13 cellular contexts compared by ENCODE assay signal in genomic region chr3:99626415-99626788, GRCh38. TPM values are rescaled to one million over a fixed set of nuclear protein-coding genes. Genes with fewer than 3 reads are reported as not detected.
A peak's percentile ranks its signal among the peaks of the same experiment; 100 is the strongest.
DNase-seq lines count a peak whose midpoint lies in the region; ATAC-seq and TF ChIP-seq lines count a peak whose summit lies in the region.
"Had no signal": no experiment of that assay in that cellular context is flagged by ENCODE, and none has a peak within 500 bp of the region (broad histone marks: within the 10 kb centered on the region; RNA-seq: fewer than 3 reads in every experiment).

No MANE protein-coding gene starts in this region.

- H3K4me3 Mint-ChIP-seq in activated CD8-positive, alpha-beta T cell treated with anti-CD3 and anti-CD28 coated beads for 36 hours, result no peak overlapping the region
- H3K4me3 Mint-ChIP-seq in type B pancreatic cell, result no peak overlapping the region

- CTCF ChIA-PET in activated CD8-positive, alpha-beta T cell treated with anti-CD3 and anti-CD28 coated beads for 36 hours (lab: Charles Lee), result no interaction called here

- no peak overlapping the region for H3K4me3 ChIP-seq in gastroesophageal sphincter
- H3K4me3 ChIP-seq: right atrium auricular region had no signal

- no peak for TF ChIP-seq CTCF in gastroesophageal sphincter (IDR thresholded peaks at IDR 0.05)
- TF ChIP-seq CTCF in activated CD8-positive, alpha-beta T cell treated with anti-CD3 and anti-CD28 coated beads for 36 hours (IDR thresholded peaks at IDR 0.05), result no peak
- no peak for TF ChIP-seq CTCF in type B pancreatic cell (conservative IDR thresholded peaks at IDR 0.05)

- no peaks in the 10 kb centered on the region for H3K27me3 Mint-ChIP-seq in activated CD8-positive, alpha-beta T cell treated with anti-CD3 and anti-CD28 coated beads for 36 hours
- peaks cover 6% of the 10 kb centered on the region for H3K27me3 Mint-ChIP-seq in type B pancreatic cell

- intact Hi-C loops in activated CD8-positive, alpha-beta T cell treated with anti-CD3 and anti-CD28 coated beads for 36 hours (cut with micrococcal nuclease), result no loop called here

- H3K9me3 Mint-ChIP-seq in activated CD8-positive, alpha-beta T cell treated with anti-CD3 and anti-CD28 coated beads for 36 hours, result no peaks in the 10 kb centered on the region
- no peaks in the 10 kb centered on the region for H3K9me3 Mint-ChIP-seq in type B pancreatic cell

- H3K27me3 ChIP-seq in gastroesophageal sphincter, result no peaks in the 10 kb centered on the region
- H3K27me3 ChIP-seq: right atrium auricular region had no signal

- ATAC-seq in GM18517 (IDR thresholded peaks at IDR 0.05; ENCODE audit: unreplicated experiment) (peak; percentile 70), GM19467 (IDR thresholded peaks at IDR 0.05; ENCODE audit: unreplicated experiment) (peak; percentile 49), HG02973 (IDR thresholded peaks at IDR 0.05; ENCODE audit: unreplicated experiment) (peak; percentile 57), gastroesophageal sphincter (no peak)
- no peak for ATAC-seq in activated CD8-positive, alpha-beta T cell treated with anti-CD3 and anti-CD28 coated beads for 36 hours

- POLR2A ChIA-PET in activated CD8-positive, alpha-beta T cell treated with anti-CD3 and anti-CD28 coated beads for 36 hours (lab: Charles Lee), result no interaction called here

- no peaks in the 10 kb centered on the region for H3K36me3 ChIP-seq in gastroesophageal sphincter
- H3K36me3 ChIP-seq: right atrium auricular region, WERI-Rb-1 had no signal

- TF ChIP-seq EP300 in gastroesophageal sphincter (IDR thresholded peaks at IDR 0.05), result no peak

- no peaks in the 10 kb centered on the region for H3K36me3 Mint-ChIP-seq in activated CD8-positive, alpha-beta T cell treated with anti-CD3 and anti-CD28 coated beads for 36 hours (ENCODE audit: low read depth)
- H3K36me3 Mint-ChIP-seq in type B pancreatic cell, result no peaks in the 10 kb centered on the region

- peaks cover 4% of the 10 kb centered on the region for H3K4me1 Mint-ChIP-seq in activated CD8-positive, alpha-beta T cell treated with anti-CD3 and anti-CD28 coated beads for 36 hours (ENCODE audit: low read depth)
- H3K4me1 Mint-ChIP-seq in type B pancreatic cell (ENCODE audit: unreplicated experiment), result no peaks in the 10 kb centered on the region

- DNase-seq in MV-4-11 (lab: John Stamatoyannopoulos, UW) (peak; percentile 68), NCI-H446 (lab: John Stamatoyannopoulos, UW) (no peak), type B pancreatic cell (ENCODE audit: extremely low spot score, unreplicated experiment) (no peak)
- no peak for DNase-seq in activated CD8-positive, alpha-beta T cell treated with anti-CD3 and anti-CD28 coated beads for 36 hours
- DNase-seq: amygdala, GDM1, SIG-M5, WERI-Rb-1 had no signal

- H3K27ac ChIP-seq in gastroesophageal sphincter, result no peak overlapping the region
- H3K27ac ChIP-seq: right atrium auricular region, WERI-Rb-1 had no signal

- no peaks in the 10 kb centered on the region for H3K4me1 ChIP-seq in gastroesophageal sphincter
- H3K4me1 ChIP-seq: right atrium auricular region had no signal

- no peaks in the 10 kb centered on the region for H3K9me3 ChIP-seq in gastroesophageal sphincter
- H3K9me3 ChIP-seq: right atrium auricular region had no signal

- WGBS in gastroesophageal sphincter (ENCODE audit: low coverage in 1 of 2), 2 donors, result 56 to 62% methylated on average over 2 of the region's 2 CpGs

- no peak overlapping the region for H3K27ac Mint-ChIP-seq in activated CD8-positive, alpha-beta T cell treated with anti-CD3 and anti-CD28 coated beads for 36 hours
- no peak overlapping the region for H3K27ac Mint-ChIP-seq in type B pancreatic cell

- no peak for TF ChIP-seq POLR2A in gastroesophageal sphincter (IDR thresholded peaks at IDR 0.05)

RNA-seq across cellular contexts. Expression of gene COL8A1, which starts 12.0 kb away (rescaled TPM):
- total RNA-seq in gastroesophageal sphincter, result 100 to 1,000 TPM in 2 of 4 donors, 10 to 100 TPM in 2; 20.3 to 136 (median 80.1) TPM
- not detected for total RNA-seq in activated CD8-positive, alpha-beta T cell treated with anti-CD3 and anti-CD28 coated beads for 36 hours
- total RNA-seq in type B pancreatic cell (ENCODE audit: low replicate concordance), result 0.86 and 2.6 TPM in 2 replicates

Comparison
In these comparisons a context has a peak if more than half of its experiments do, and no peak if none do; other contexts are left out.
1. ATAC-seq: peak in GM18517 (single experiment), GM19467 (single experiment) and HG02973 (single experiment); none in gastroesophageal sphincter (single experiment) and activated CD8-positive, alpha-beta T cell treated with anti-CD3 and anti-CD28 coated beads for 36 hours (single experiment).